ENCODE assay signal across 9 cellular contexts in genomic region chr2:98086491-98087446, GRCh38. TPM values are rescaled to one million over a fixed set of nuclear protein-coding genes. Genes with fewer than 3 reads are reported as not detected.
DNase-seq lines count a peak whose midpoint lies in the region; TF ChIP-seq lines count a peak whose summit lies in the region.
"Had no signal": no experiment of that assay in that cellular context is flagged by ENCODE, and none has a peak within 500 bp of the region (broad histone marks: within the 10 kb centered on the region; RNA-seq: fewer than 3 reads in every experiment).

A gene with protein sequence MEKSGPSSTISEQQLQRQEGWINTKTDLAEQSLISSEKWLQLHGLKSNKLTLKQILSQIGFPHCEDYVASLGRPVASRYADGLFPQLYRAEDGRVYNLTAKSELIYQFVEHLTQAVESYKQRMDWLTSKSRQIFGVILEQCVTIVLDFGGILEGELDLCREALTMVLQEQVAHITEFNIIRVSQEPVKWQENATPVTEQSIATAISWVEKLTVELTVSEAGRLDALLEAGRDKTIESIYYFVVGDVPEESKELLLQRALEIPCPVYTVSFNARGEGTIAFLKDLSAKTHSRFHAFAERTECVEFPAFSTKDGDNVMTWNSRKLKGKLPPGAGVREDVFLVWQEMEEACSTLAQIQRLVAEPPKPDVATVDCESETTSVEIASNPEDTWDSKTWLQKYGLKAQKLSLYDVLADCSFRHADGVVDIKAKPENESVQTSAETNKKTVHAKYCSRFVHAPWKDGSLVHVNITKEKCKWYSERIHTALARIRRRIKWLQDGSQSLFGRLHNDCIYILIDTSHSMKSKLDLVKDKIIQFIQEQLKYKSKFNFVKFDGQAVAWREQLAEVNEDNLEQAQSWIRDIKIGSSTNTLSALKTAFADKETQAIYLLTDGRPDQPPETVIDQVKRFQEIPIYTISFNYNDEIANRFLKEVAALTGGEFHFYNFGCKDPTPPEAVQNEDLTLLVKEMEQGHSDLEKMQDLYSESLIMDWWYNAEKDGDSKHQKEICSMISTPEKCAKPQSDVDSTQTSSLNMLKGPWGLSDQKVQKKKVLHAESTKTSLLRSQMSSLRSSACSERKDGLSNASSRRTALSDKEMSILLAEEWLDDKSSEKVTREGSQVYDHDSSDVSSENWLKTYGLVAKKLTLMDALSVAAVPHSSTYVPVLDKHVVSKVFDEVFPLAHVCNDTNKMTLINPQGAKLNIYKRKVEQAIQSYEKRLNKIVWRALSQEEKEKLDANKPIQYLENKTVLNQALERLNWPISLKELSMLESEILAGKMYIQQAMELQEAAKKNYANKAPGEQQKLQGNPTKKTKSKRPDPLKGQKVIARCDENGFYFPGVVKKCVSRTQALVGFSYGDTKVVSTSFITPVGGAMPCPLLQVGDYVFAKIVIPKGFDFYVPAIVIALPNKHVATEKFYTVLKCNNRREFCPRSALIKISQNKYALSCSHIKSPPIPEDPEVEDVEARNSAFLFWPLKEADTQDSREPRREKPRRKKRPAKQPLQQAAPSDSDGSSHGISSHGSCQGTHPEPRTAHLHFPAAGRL (N-terminal part only) (plus strand): TSS chr2:98087167. CDS start chr2:98093093, 5,926 bp downstream.

- POLR2A ChIA-PET in RWPE1 (lab: Yijun Ruan, JAX; ENCODE audit: low non-redundant PET) = no interaction called here

- DNase-seq in DMS 273 treated with DMSO at 0.1 percent for 48 hours (lab: John Stamatoyannopoulos, UW) = peak; percentile 53
- peak; percentile 87 for DNase-seq in GM20000 (ENCODE audit: low spot score)
- peak; percentile 68 for DNase-seq in HT-29 (ENCODE audit: low spot score)
- DNase-seq in RWPE1 (ENCODE audit: low spot score) = peak; percentile 91
- DNase-seq in mammary epithelial cell = peak; percentile 78
- peak; percentile 40 for DNase-seq in iris pigment epithelial cell (ENCODE audit: low read depth)
- DNase-seq in stimulated activated CD4-positive, alpha-beta T cell treated with anti-CD3 and anti-CD28 coated beads, Interleukin-2, amount 100 ng/mL, for 24 hours = peak; percentile 34 to 76
- no peak for DNase-seq in occipital lobe (lab: John Stamatoyannopoulos, UW)

- no peaks in the 10 kb centered on the region for H3K36me3 ChIP-seq in mammary epithelial cell (ENCODE audit: insufficient read depth, low read length)

- peak within 1 kb of the TSS; percentile 99 for H3K4me2 ChIP-seq in mammary epithelial cell (ENCODE audit: insufficient read depth, low read depth, low read length)

- no peaks in the 10 kb centered on the region for H3K79me2 ChIP-seq in mammary epithelial cell (ENCODE audit: insufficient read depth, low read length)

- intact Hi-C loops in mammary epithelial cell (cut with micrococcal nuclease) = loop anchor here (2.0 to 10.0 kb wide), 4 partner anchors 90 to 298 kb away; no protein-coding TSS in a partner anchor

- H3K9me3 ChIP-seq in mammary epithelial cell (replicated peaks; ENCODE audit: insufficient read depth, low read length) = no peaks in the 10 kb centered on the region

- H3K27me3 ChIP-seq in mammary epithelial cell (ENCODE audit: insufficient read depth, low read length) = no peaks in the 10 kb centered on the region

- 3% methylated on average over 22 of the region's 74 CpGs for WGBS in mammary epithelial cell (ENCODE audit: low coverage, missing lambda C conversion rate)

- dilution Hi-C loops in mammary epithelial cell (cut with HindIII; ENCODE audit: low sequenced_read_pairs) = no loop called here

- H3K27ac ChIP-seq in RWPE1 = no peak within 1 kb of the TSS
- H3K27ac ChIP-seq in mammary epithelial cell (ENCODE audit: insufficient read depth, low read depth, low read length) = peak within 1 kb of the TSS; percentile 91
- H3K27ac ChIP-seq: VCaP had no signal

- peaks cover 10% of the 10 kb centered on the region for H3K4me1 ChIP-seq in mammary epithelial cell (ENCODE audit: insufficient read depth, low read length)

- H3K4me3 ChIP-seq in mammary epithelial cell (replicated peaks in 1 of 3; ENCODE audit: insufficient read depth in 1 of 3, low read depth in 2 of 3, low read length in 3 of 3) = peak within 1 kb of the TSS; percentile 60 to 87 (median 73)

- TF ChIP-seq CTCF in GM20000 (IDR thresholded peaks at IDR 0.05; ENCODE audit: extremely low read depth, missing control alignments) = no peak
- TF ChIP-seq CTCF in RWPE1 (conservative IDR thresholded peaks at IDR 0.05; ENCODE audit: low read depth) = no peak
- TF ChIP-seq CTCF in mammary epithelial cell (conservative IDR thresholded peaks at IDR 0.05 in 1 of 2, IDR thresholded peaks at IDR 0.05 in 1 of 2; ENCODE audit: extremely low read depth in 1 of 2, insufficient read depth in 1 of 2, low read depth in 1 of 2, low read length in 2 of 2) = no peak

- in situ Hi-C loops in mammary epithelial cell (cut with MboI; ENCODE audit: low sequenced_read_pairs in 2 of 2) = no loop called here

- no peaks in the 10 kb centered on the region for H4K20me1 ChIP-seq in mammary epithelial cell (ENCODE audit: insufficient read depth, low read length)

- H2AFZ ChIP-seq in mammary epithelial cell (ENCODE audit: low read depth, low read length) = peak within 1 kb of the TSS; percentile 95

- CTCF ChIA-PET in RWPE1 (lab: Yijun Ruan, JAX) = interaction anchor here (0.5 kb wide), 1 partner anchor 1915 kb away, joined by 3 read pairs; no protein-coding TSS in a partner anchor
- CTCF ChIA-PET in mammary epithelial cell (lab: Charles Lee; ENCODE audit: low non-redundant PET) = interaction anchor here (0.6 kb wide), 2 partner anchors 32 to 298 kb away, joined by 3 read pairs; no protein-coding TSS in a partner anchor

- no TSS peak for BruUV-seq in mammary epithelial cell (replicated peaks; lab: Mats Ljungman, UMichigan)

- H3K9ac ChIP-seq in mammary epithelial cell (ENCODE audit: insufficient read depth, low read length) = peak within 1 kb of the TSS; percentile 93

RNA-seq across cellular contexts. Expression of the gene that starts here (rescaled TPM):
- total RNA-seq in HT-29 (2014; rRNA removed; shearing (Covaris generic)) = not detected in 2 replicates
- total RNA-seq in mammary epithelial cell = under 1 TPM in 1 of 2 donors, not detected in 1; 0.66 TPM
- 0.16 TPM for polyA plus RNA-seq in mammary epithelial cell
- polyA minus RNA-seq in mammary epithelial cell = not detected
- 0.31 TPM for total RNA-seq in occipital lobe

Comparison
In these comparisons a context has a peak if more than half of its experiments do, and no peak if none do; other contexts are left out.
1. Peak in DNase-seq in HT-29; RNA of the gene not detected or under 1 TPM.
2. Peak in DNase-seq, H3K4me3 ChIP-seq, H3K27ac ChIP-seq, H3K9ac ChIP-seq and H3K4me2 ChIP-seq in mammary epithelial cell; RNA of the gene not detected or under 1 TPM.